23 cellular contexts compared by ENCODE assay signal in genomic region chr2:69469375-69469774, GRCh38.
"Had no signal": no experiment of that assay in that cellular context is flagged by ENCODE, and none has a peak within 500 bp of the region (broad histone marks: within the 10 kb centered on the region; RNA-seq: fewer than 3 reads in every experiment).

No MANE protein-coding gene starts in this region.

- H3K27ac ChIP-seq: gastroesophageal sphincter, parathyroid adenoma, thyroid gland had no signal

- H2AFZ ChIP-seq: parathyroid adenoma had no signal

- H3K79me2 ChIP-seq: parathyroid adenoma had no signal

- H3K4me3 ChIP-seq: gastroesophageal sphincter, heart right ventricle, spleen, thyroid gland had no signal

- H3K4me1 Mint-ChIP-seq: memory B cell; stimulated activated naive B cell treated with anti-CD40 and anti-IgM and Interleukin-4, amounts not matched to agents 10 μg/mL and 1 μg/mL and 100 μg/mL, for 72 hours had no signal

- DNase-seq: activated CD4-positive, alpha-beta memory T cell treated with anti-CD3 and anti-CD28 coated beads, Interleukin-2, amount 10 ng/mL, durations not matched to agents 7 days and 5 days; activated CD4-positive, alpha-beta T cell treated with anti-CD3 and anti-CD28 coated beads for 48 hours; activated CD4-positive, CD25-positive, alpha-beta regulatory T cell; activated effector memory CD4-positive, alpha-beta T cell treated with Interleukin-2 at 50 U/mL for 16 hours; activated T-cell treated with anti-CD3 and anti-CD28 coated beads, Interleukin-2, amount 50 U/mL, for 1 hour; amniotic stem cell; cortex of kidney; heart right ventricle; spleen; stimulated activated CD4-positive, alpha-beta T cell treated with anti-CD3 and anti-CD28 coated beads, Interleukin-4, amount 100 ng/mL, for 4 hours; stimulated activated naive B cell treated with anti-CD40 and anti-IgM and Interleukin-4, amounts not matched to agents 10 μg/mL and 1 μg/mL and 100 μg/mL, for 72 hours; T-helper 1 cell; T1000; thyroid gland had no signal

- H3K9me3 Mint-ChIP-seq: activated CD4-positive, alpha-beta memory T cell treated with anti-CD3 and anti-CD28 coated beads, Interleukin-2, amount 10 ng/mL, durations not matched to agents 7 days and 5 days; activated naive CD4-positive, alpha-beta T cell treated with anti-CD3 and anti-CD28 coated beads, Interleukin-2, amount 50 U/mL, for 24 hours; brain; central memory CD8-positive, alpha-beta T cell; memory B cell; nephron; stimulated activated naive B cell treated with anti-CD40 and anti-IgM and Interleukin-4, amounts not matched to agents 10 μg/mL and 1 μg/mL and 100 μg/mL, for 72 hours had no signal

- H3K27ac Mint-ChIP-seq: activated CD4-positive, alpha-beta memory T cell treated with anti-CD3 and anti-CD28 coated beads, Interleukin-2, amount 10 ng/mL, durations not matched to agents 7 days and 5 days; memory B cell; nephron; stimulated activated naive B cell treated with anti-CD40 and anti-IgM and Interleukin-4, amounts not matched to agents 10 μg/mL and 1 μg/mL and 100 μg/mL, for 72 hours had no signal

- H3K27me3 Mint-ChIP-seq: activated CD4-positive, alpha-beta memory T cell treated with anti-CD3 and anti-CD28 coated beads, Interleukin-2, amount 10 ng/mL, durations not matched to agents 7 days and 5 days; activated naive CD4-positive, alpha-beta T cell treated with anti-CD3 and anti-CD28 coated beads, Interleukin-2, amount 50 U/mL, for 24 hours; brain; central memory CD8-positive, alpha-beta T cell; stimulated activated naive B cell treated with anti-CD40 and anti-IgM and Interleukin-4, amounts not matched to agents 10 μg/mL and 1 μg/mL and 100 μg/mL, for 72 hours had no signal

- ATAC-seq: esophagus mucosa; gastroesophageal sphincter; stimulated activated naive B cell treated with anti-CD40 and anti-IgM and Interleukin-4, amounts not matched to agents 10 μg/mL and 1 μg/mL and 100 μg/mL, for 72 hours had no signal

- H3K9me3 ChIP-seq: gastroesophageal sphincter, heart right ventricle, spleen, thyroid gland had no signal

- H3K27me3 ChIP-seq: gastroesophageal sphincter, heart right ventricle, spleen, thyroid gland had no signal

- FAIRE-seq: urothelium cell line had no signal

- H3K4me1 ChIP-seq: gastroesophageal sphincter, spleen, thyroid gland had no signal

- H3K4me3 Mint-ChIP-seq: activated CD4-positive, alpha-beta memory T cell treated with anti-CD3 and anti-CD28 coated beads, Interleukin-2, amount 10 ng/mL, durations not matched to agents 7 days and 5 days; activated naive CD4-positive, alpha-beta T cell treated with anti-CD3 and anti-CD28 coated beads, Interleukin-2, amount 50 U/mL, for 24 hours; central memory CD8-positive, alpha-beta T cell; memory B cell; nephron; stimulated activated naive B cell treated with anti-CD40 and anti-IgM and Interleukin-4, amounts not matched to agents 10 μg/mL and 1 μg/mL and 100 μg/mL, for 72 hours had no signal

- H3K36me3 Mint-ChIP-seq: memory B cell; stimulated activated naive B cell treated with anti-CD40 and anti-IgM and Interleukin-4, amounts not matched to agents 10 μg/mL and 1 μg/mL and 100 μg/mL, for 72 hours had no signal
